In genomic region chr10:124558339-124558685, GRCh38 we compare ENCODE assay signal across 9 cellular contexts.
"Had no signal": no experiment of that assay in that cellular context is flagged by ENCODE, and none has a peak within 500 bp of the region (broad histone marks: within the 10 kb centered on the region; RNA-seq: fewer than 3 reads in every experiment).

No MANE protein-coding gene starts in this region.

- DNase-seq: activated CD4-positive, alpha-beta T cell treated with anti-CD3 and anti-CD28 coated beads, Interleukin-2, amount 50 U/mL, for 48 hours; activated CD4-positive, CD25-positive, alpha-beta regulatory T cell treated with anti-CD3 and anti-CD28 coated beads, Interleukin-2, amount 50 U/mL, for 72 hours; activated gamma-delta T cell treated with Interleukin-2 at 50 U/mL for 16 hours; activated naive CD8-positive, alpha-beta T cell treated with anti-CD3 and anti-CD28 coated beads, Interleukin-2, amount 10 ng/mL, durations not matched to agents 7 days and 5 days; activated T-cell treated with anti-CD3 and anti-CD28 coated beads, Interleukin-2, amount 50 U/mL, for 48 hours; cortex of kidney; stimulated activated CD4-positive, alpha-beta T cell treated with anti-CD3 and anti-CD28 coated beads, Interleukin-4, amount 100 ng/mL, for 4 hours had no signal

- H3K27ac ChIP-seq: cardiac muscle cell had no signal

- ATAC-seq: naive thymus-derived CD8-positive, alpha-beta T cell had no signal

- H3K36me3 ChIP-seq: cardiac muscle cell had no signal

- H3K4me3 ChIP-seq: cardiac muscle cell had no signal

- H3K27me3 ChIP-seq: cardiac muscle cell had no signal
